19 cellular contexts compared by ENCODE assay signal in genomic region chr9:137251194-137251461, GRCh38. TPM values are rescaled to one million over a fixed set of nuclear protein-coding genes. Genes with fewer than 3 reads are reported as not detected.
"Had no signal": no experiment of that assay in that cellular context is flagged by ENCODE, and none has a peak within 500 bp of the region (broad histone marks: within the 10 kb centered on the region; RNA-seq: fewer than 3 reads in every experiment).

Gene STPG3, plus strand, starts transcription at chr9:137251286. Its CDS starts 1 bp downstream, at chr9:137251287.

- ATAC-seq: esophagus mucosa, left colon, T-helper 17 cell, WTC11 had no signal

- H3K4me3 ChIP-seq: smooth muscle cell, tibial artery, vagina had no signal

- H3K36me3 ChIP-seq: neutrophil, tibial artery, vagina had no signal

- H3K36me3 Mint-ChIP-seq: brain, WTC11 had no signal

- H3K27me3 Mint-ChIP-seq: central memory CD8-positive, alpha-beta T cell; T-helper 17 cell had no signal

- DNase-seq: activated CD4-positive, alpha-beta T cell treated with anti-CD3 and anti-CD28 coated beads, Interleukin-2, amount 10 ng/mL, durations not matched to agents 24 days and 14 days; activated naive CD4-positive, alpha-beta T cell treated with anti-CD3 and anti-CD28 coated beads, Interleukin-2, amount 50 U/mL, for 16 hours; amniotic stem cell; left colon; mammary epithelial cell; posterior cingulate gyrus; T-helper 17 cell; tibial artery had no signal

- H3K9me3 ChIP-seq: neutrophil, tibial artery, vagina had no signal

- H3K27me3 ChIP-seq: neutrophil, vagina had no signal

- H3K27ac Mint-ChIP-seq: activated CD4-positive, alpha-beta T cell treated with anti-CD3 and anti-CD28 coated beads, Interleukin-2, amount 10 ng/mL, durations not matched to agents 24 days and 14 days; activated T-helper 2 cell treated with anti-CD3 and anti-CD28 coated beads, Interferon-gamma antibody, Interleukin-2, Interleukin-4, amounts not matched to agents 10 μg/mL and 5 μg/mL and 100 μg/mL, durations not matched to agents 14 hours and 24 hours and 36 hours; WTC11 had no signal

- H3K4me2 ChIP-seq: smooth muscle cell had no signal

- H3K27ac ChIP-seq: neutrophil, tibial artery, vagina had no signal

- H3K9me3 Mint-ChIP-seq: activated CD4-positive, alpha-beta T cell treated with anti-CD3 and anti-CD28 coated beads, Interleukin-2, amount 10 ng/mL, durations not matched to agents 24 days and 14 days; activated T-helper 2 cell treated with anti-CD3 and anti-CD28 coated beads, Interferon-gamma antibody, Interleukin-2, Interleukin-4, amounts not matched to agents 10 μg/mL and 5 μg/mL and 100 μg/mL, durations not matched to agents 14 hours and 24 hours and 36 hours; central memory CD8-positive, alpha-beta T cell; WTC11 had no signal

- H3K4me3 Mint-ChIP-seq: activated CD4-positive, alpha-beta T cell treated with anti-CD3 and anti-CD28 coated beads, Interleukin-2, amount 10 ng/mL, durations not matched to agents 24 days and 14 days; central memory CD8-positive, alpha-beta T cell; T-helper 17 cell; WTC11 had no signal

RNA-seq across cellular contexts. Expression of gene STPG3, which starts in this region (rescaled TPM):
- total RNA-seq: activated CD8-positive, alpha-beta memory T cell treated with anti-CD3 and anti-CD28 coated beads for 36 hours; dermis microvascular lymphatic vessel endothelial cell; esophagus mucosa; fibroblast of villous mesenchyme; left colon; mammary epithelial cell; smooth muscle cell; vagina had no signal
- polyA plus RNA-seq: mammary epithelial cell, smooth muscle cell had no signal
